In genomic region chr16:14072360-14072759, GRCh38 we compare ENCODE assay signal across 9 cellular contexts. TPM values are rescaled to one million over a fixed set of nuclear protein-coding genes. Genes with fewer than 3 reads are reported as not detected.
DNase-seq lines count a peak whose midpoint lies in the region; ATAC-seq, FAIRE-seq and TF ChIP-seq lines count a peak whose summit lies in the region.
"Had no signal": no experiment of that assay in that cellular context is flagged by ENCODE, and none has a peak within 500 bp of the region (broad histone marks: within the 10 kb centered on the region; RNA-seq: fewer than 3 reads in every experiment).

No MANE protein-coding gene starts in this region.

- no peak for TF ChIP-seq POLR2A in esophagus muscularis mucosa (IDR thresholded peaks at IDR 0.05; ENCODE audit: low read depth)

- intact Hi-C loops in Panc1 (cut with micrococcal nuclease; ENCODE audit: unreplicated experiment) (loop anchor here (5.0 to 10.0 kb wide), 2 partner anchors 118 to 150 kb away; partner anchors contain the start of gene ERCC4), esophagus muscularis mucosa (cut with DNase I) (loop anchor here (5.0 to 10.0 kb wide), 3 partner anchors 115 to 172 kb away; partner anchors contain the start of gene ERCC4), pancreas (cut with DNase I) (no loop called here)

- H2AFZ ChIP-seq in DND-41 (ENCODE audit: low read depth, low read length) = peak overlapping the region; percentile 100; the same call in 1 of the 2 replicates

- DNase-seq in DND-41 (no peak), Panc1 (ENCODE audit: low read depth, low spot score) (no peak), esophagus muscularis mucosa (ENCODE audit: extremely low spot score) (no peak), pancreas (no peak), GOT3 (lab: John Stamatoyannopoulos, UW) (no peak), DMS79 (lab: John Stamatoyannopoulos, UW) (no peak), epidermal melanocyte (ENCODE audit: insufficient read length, low spot score) (no peak)

- peaks cover 4% of the 10 kb centered on the region for H3K36me3 ChIP-seq in DND-41 (ENCODE audit: insufficient read depth, low read length)
- no peaks in the 10 kb centered on the region; the same call in 1 of the 2 replicates for H3K36me3 ChIP-seq in Panc1 (ENCODE audit: control insufficient read depth, insufficient read depth, low read length)
- H3K36me3 ChIP-seq in esophagus muscularis mucosa = peaks cover 0 to 6% (median 2%) of the 10 kb centered on the region in 4 donors
- H3K36me3 ChIP-seq in pancreas = no peaks in the 10 kb centered on the region

- peak overlapping the region; percentile 94 for H3K4me2 ChIP-seq in DND-41 (ENCODE audit: insufficient read depth, low read length)

- H3K27me3 ChIP-seq in DND-41 (ENCODE audit: insufficient read depth, low read length, poor library complexity) (no peaks in the 10 kb centered on the region), Panc1 (ENCODE audit: control insufficient read depth, insufficient read depth, low read length) (no peaks in the 10 kb centered on the region), esophagus muscularis mucosa (no peaks in the 10 kb centered on the region), pancreas (no peaks in the 10 kb centered on the region)

- no TSS peak for BruUV-seq in Panc1 (replicated peaks; lab: Mats Ljungman, UMichigan)

- FAIRE-seq in pancreas (lab: Jason Lieb, UNC) = no peak
- FAIRE-seq: colon had no signal

- no peak for TF ChIP-seq EP300 in esophagus muscularis mucosa (IDR thresholded peaks at IDR 0.05)

- H3K79me2 ChIP-seq in DND-41 (ENCODE audit: insufficient read depth, low read length) = peaks cover 35% of the 10 kb centered on the region

- H3K4me3 ChIP-seq in DND-41 (ENCODE audit: low read depth in 1 of 2, low read length in 2 of 2) (peak overlapping the region in 1 of 2 experiments; percentile 99; a peak in 2 of 4 replicates), Panc1 (ENCODE audit: low read depth in 2 of 2, low read length in 2 of 2) (peak overlapping the region; percentile 75 to 78), esophagus muscularis mucosa (peak overlapping the region; percentile 80 to 95 (median 88)), pancreas (peak overlapping the region in 3 of 4 donors; percentile 79 to 93 (median 91))

- 98% methylated on average over 6 of the region's 6 CpGs for WGBS in esophagus muscularis mucosa
- WGBS in pancreas, 2 donors = 58 to 67% methylated on average over 6 of the region's 6 CpGs

- H3K27ac ChIP-seq in DND-41 (ENCODE audit: low read length) (no peak overlapping the region), Panc1 (ENCODE audit: low read length) (peak overlapping the region; percentile 91), esophagus muscularis mucosa (replicated peaks in 1 of 4) (peak overlapping the region in 3 of 4 donors; percentile 82 to 87 (median 84)), pancreas (peak overlapping the region; percentile 81 to 96 (median 89))

- CTCF ChIA-PET in Panc1 (lab: Charles Lee) = interaction anchor here (0.7 kb wide), 1 partner anchor 85 kb away, joined by 3 read pairs; no protein-coding TSS in a partner anchor

- in situ Hi-C loops in Panc1 (cut with HindIII; ENCODE audit: low pct_unique_long_range_greater_than_20kb, low sequenced_read_pairs) = no loop called here

- peaks cover 38% of the 10 kb centered on the region for H3K4me1 ChIP-seq in DND-41 (ENCODE audit: insufficient read depth, low read length)
- H3K4me1 ChIP-seq in Panc1 (ENCODE audit: control insufficient read depth, insufficient read depth, low read length) = peaks cover 26% of the 10 kb centered on the region
- H3K4me1 ChIP-seq in esophagus muscularis mucosa = peaks cover 12 to 48% (median 37%) of the 10 kb centered on the region in 4 donors
- H3K4me1 ChIP-seq in pancreas = peaks cover 13 to 31% (median 18%) of the 10 kb centered on the region in 3 donors

- peak overlapping the region; percentile 92; the same call in 1 of the 2 replicates for H3K9ac ChIP-seq in DND-41 (ENCODE audit: low read depth, low read length)

- TF ChIP-seq CTCF in DND-41 (IDR thresholded peaks at IDR 0.05; ENCODE audit: borderline replicate concordance, extremely low read depth, low read length, poor library complexity, severe bottlenecking) (no peak), Panc1 (IDR thresholded peaks at IDR 0.05) (no peak), esophagus muscularis mucosa (IDR thresholded peaks at IDR 0.05) (no peak), pancreas (IDR thresholded peaks at IDR 0.05) (no peak)

- H3K9me3 ChIP-seq in DND-41 (ENCODE audit: insufficient read depth, low read length, severe bottlenecking) (no peaks in the 10 kb centered on the region), Panc1 (ENCODE audit: control insufficient read depth, insufficient read depth, low read depth, low read length) (no peaks in the 10 kb centered on the region), esophagus muscularis mucosa (no peaks in the 10 kb centered on the region), pancreas (no peaks in the 10 kb centered on the region)

- no peak for ATAC-seq in DND-41 (ENCODE audit: insufficient read depth, low read depth)
- ATAC-seq in Panc1 = no peak
- ATAC-seq in pancreas = no peak
- ATAC-seq in HG03196 (IDR thresholded peaks at IDR 0.05; ENCODE audit: unreplicated experiment) = no peak

- POLR2A ChIA-PET in Panc1 (lab: Charles Lee) = no interaction called here

- peaks cover 4% of the 10 kb centered on the region; the same call in 1 of the 2 replicates for H4K20me1 ChIP-seq in DND-41 (ENCODE audit: insufficient read depth, low read length)

RNA-seq across cellular contexts. Expression of gene MRTFB, which starts 1.2 kb away (rescaled TPM):
- 90.5 TPM for total RNA-seq in Panc1 (2021; ENCODE audit: unreplicated experiment)
- polyA plus RNA-seq in Panc1 (2012; ENCODE audit: insufficient read length) = 23.1 TPM
- 10 to 100 TPM; 36.3 to 63.6 (median 48.2) TPM for total RNA-seq in esophagus muscularis mucosa
- 10 to 100 TPM; 20.6 to 36.6 (median 26.8) TPM for total RNA-seq in pancreas
- polyA plus RNA-seq in pancreas = 1 to 10 TPM; 8.7 to 9.7 TPM

Comparison
In these comparisons a context has a peak if more than half of its experiments do, and no peak if none do; other contexts are left out.
1. intact Hi-C loops: an anchor here in Panc1 (5.0 to 10.0 kb wide) and esophagus muscularis mucosa (5.0 to 10.0 kb wide); none called in pancreas.